ENCODE assay signal across 8 cellular contexts in the genomic region with DNA sequence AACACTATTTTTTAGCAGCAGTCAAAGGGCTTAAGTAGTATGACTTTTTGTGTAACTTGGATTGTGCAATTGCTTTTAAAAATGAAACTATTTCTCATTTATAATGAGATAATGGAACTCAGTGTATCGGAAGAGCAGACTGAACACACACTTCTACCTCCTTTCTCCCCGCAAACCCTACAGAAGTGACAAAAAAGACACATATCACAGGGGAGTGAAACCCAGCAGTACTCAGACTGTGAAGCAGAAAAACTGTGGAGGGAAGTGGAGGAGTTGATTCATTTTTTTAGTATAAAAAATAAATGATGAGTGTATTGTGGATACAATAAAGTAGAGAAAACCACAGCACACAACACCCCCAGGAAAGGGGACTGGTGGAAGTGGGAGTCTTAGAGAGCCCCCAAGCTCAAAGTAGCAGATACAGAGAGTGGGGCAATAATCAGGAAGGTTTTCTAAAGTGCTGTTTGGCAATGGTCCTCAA. TPM values are rescaled to one million over a fixed set of nuclear protein-coding genes. Genes with fewer than 3 reads are reported as not detected.
DNase-seq lines count a peak whose midpoint lies in the region; ATAC-seq and TF ChIP-seq lines count a peak whose summit lies in the region.

No MANE protein-coding gene starts in this region.

- no peak overlapping the region for H2BK20ac ChIP-seq in IMR-90 (ENCODE audit: low read depth, low read length)

- WGBS in IMR-90 (ENCODE audit: extremely low coverage in 2 of 2, insufficient read length in 1 of 2), 2 experiments: no CpG with 5 or more reads among the region's 2 CpGs
- WGBS in neuronal stem cell (ENCODE audit: extremely low coverage in 2 of 2, insufficient read length in 2 of 2, insufficient replicate concordance in 1 of 2), 2 donors: no CpG with 5 or more reads among the region's 2 CpGs

- no peaks in the 10 kb centered on the region for H3K9me1 ChIP-seq in IMR-90 (ENCODE audit: insufficient read depth, low read length)

- DNase-seq in IMR-90: peak; percentile 18
- no peak for DNase-seq in effector memory CD4-positive, alpha-beta T cell
- no peak for DNase-seq in neuronal stem cell (ENCODE audit: low spot score)
- no peak for DNase-seq in Calu3
- DNase-seq in NCI-H1436 treated with DMSO at 0.1 percent for 48 hours (lab: John Stamatoyannopoulos, UW): no peak

- TF ChIP-seq CTCF in IMR-90 (conservative IDR thresholded peaks at IDR 0.05; ENCODE audit: low read depth, low read length): no peak
- TF ChIP-seq CTCF in Calu3 (IDR thresholded peaks at IDR 0.05; ENCODE audit: unreplicated experiment): no peak

- H2AK9ac ChIP-seq in IMR-90 (replicated peaks; ENCODE audit: low read depth, low read length, poor library complexity): no peak overlapping the region

- H3K9ac ChIP-seq in IMR-90 (ENCODE audit: low read depth, low read length) (peak overlapping the region; percentile 56; the same call in 1 of the 2 replicates), skeletal muscle tissue (ENCODE audit: low read depth in 1 of 3, low read length in 3 of 3) (peak overlapping the region in 1 of 3 donors; percentile 11), neuronal stem cell (ENCODE audit: low read depth, low read length, poor library complexity) (no peak overlapping the region)

- H3K56ac ChIP-seq in IMR-90 (ENCODE audit: extremely low read depth, insufficient read depth, low read length): no peak overlapping the region

- H3K4me2 ChIP-seq in IMR-90 (ENCODE audit: low read depth, low read length): peak overlapping the region; percentile 87
- no peak overlapping the region for H3K4me2 ChIP-seq in neuronal stem cell (ENCODE audit: insufficient read depth, low read length, poor library complexity, severe bottlenecking)

- peaks cover 5% of the 10 kb centered on the region for H3K36me3 Mint-ChIP-seq in Calu3 (ENCODE audit: insufficient read depth, unreplicated experiment)

- peaks cover 29% of the 10 kb centered on the region for H3K4me1 Mint-ChIP-seq in Calu3 (ENCODE audit: low read depth, unreplicated experiment)

- H3K23ac ChIP-seq in IMR-90 (ENCODE audit: low read depth, low read length) (peak overlapping the region; percentile 85; the same call in 1 of the 2 replicates), neuronal stem cell (ENCODE audit: low read depth, low read length, poor library complexity) (no peak overlapping the region)

- no peak overlapping the region for H3K27ac Mint-ChIP-seq in Calu3 (ENCODE audit: unreplicated experiment)

- no peak for TF ChIP-seq POLR2A in IMR-90 (IDR thresholded peaks at IDR 0.05; ENCODE audit: low read depth, low read length)

- H4K91ac ChIP-seq in IMR-90 (ENCODE audit: insufficient read depth, low read depth, low read length) (peak overlapping the region; percentile 12; the same call in 1 of the 2 replicates), neuronal stem cell (ENCODE audit: low read depth, low read length, poor library complexity) (no peak overlapping the region)

- H3K36me3 ChIP-seq in IMR-90 (ENCODE audit: control insufficient read depth, insufficient read depth, low read length) (no peaks in the 10 kb centered on the region), skeletal muscle tissue (ENCODE audit: control insufficient read depth in 3 of 3, insufficient read depth in 3 of 3, low read length in 3 of 3) (no peaks in the 10 kb centered on the region), neuronal stem cell (replicated peaks in 1 of 2; ENCODE audit: control insufficient read depth in 2 of 2, insufficient read depth in 2 of 2, low read length in 2 of 2) (peaks cover 0 to 13% of the 10 kb centered on the region in 2 donors)
- no peaks in the 10 kb centered on the region for H3K36me3 ChIP-seq in effector memory CD4-positive, alpha-beta T cell (ENCODE audit: control insufficient read depth, insufficient read depth, low read length)

- ATAC-seq in GM19351 (IDR thresholded peaks at IDR 0.05; ENCODE audit: unreplicated experiment) (peak; percentile 67), IMR-90 (ENCODE audit: low read depth) (no peak), GM21723 (IDR thresholded peaks at IDR 0.05; ENCODE audit: unreplicated experiment) (no peak)

- H2BK5ac ChIP-seq in IMR-90 (ENCODE audit: low read depth, low read length, poor library complexity, severe bottlenecking) (peak overlapping the region; percentile 20), neuronal stem cell (ENCODE audit: low read length) (no peak overlapping the region)

- H3K27me3 Mint-ChIP-seq in Calu3 (ENCODE audit: unreplicated experiment): no peaks in the 10 kb centered on the region

- no peak overlapping the region for H2BK120ac ChIP-seq in IMR-90 (ENCODE audit: low read depth, low read length)
- H2BK120ac ChIP-seq in neuronal stem cell (ENCODE audit: low read depth, low read length): no peak overlapping the region

- BruUV-seq in IMR-90 (replicated peaks; lab: Mats Ljungman, UMichigan): no TSS peak
- no TSS peak for BruUV-seq in Calu3 (replicated peaks; lab: Mats Ljungman, UMichigan)

- no peaks in the 10 kb centered on the region for H3K27me3 ChIP-seq in IMR-90 (ENCODE audit: control insufficient read depth, insufficient read depth, low read length)
- H3K27me3 ChIP-seq in effector memory CD4-positive, alpha-beta T cell (replicated peaks; ENCODE audit: control insufficient read depth, insufficient read depth, low read length, poor library complexity, severe bottlenecking): no peaks in the 10 kb centered on the region
- no peaks in the 10 kb centered on the region for H3K27me3 ChIP-seq in skeletal muscle tissue (ENCODE audit: control insufficient read depth in 3 of 3, insufficient read depth in 3 of 3, low read length in 3 of 3)
- H3K27me3 ChIP-seq in neuronal stem cell (ENCODE audit: control insufficient read depth in 3 of 3, insufficient read depth in 3 of 3, low read depth in 1 of 3, low read length in 3 of 3): no peaks in the 10 kb centered on the region

- POLR2A ChIA-PET in IMR-90 (lab: Charles Lee; ENCODE audit: unreplicated experiment): no interaction called here

- no peaks in the 10 kb centered on the region for H3K9me3 Mint-ChIP-seq in Calu3 (ENCODE audit: low read depth, unreplicated experiment)

- H3K79me1 ChIP-seq in IMR-90 (ENCODE audit: low read depth in 1 of 2, low read length in 2 of 2) (peaks cover 3 to 23% of the 10 kb centered on the region in 2 experiments; a peak in 2 of 4 replicates), neuronal stem cell (ENCODE audit: low read depth, low read length) (no peaks in the 10 kb centered on the region)

- no peak overlapping the region; the same call in 1 of the 2 replicates for H2AK5ac ChIP-seq in IMR-90 (ENCODE audit: low read depth, low read length)
- no peak overlapping the region for H2AK5ac ChIP-seq in neuronal stem cell (ENCODE audit: low read depth, low read length)

- H4K8ac ChIP-seq in IMR-90 (ENCODE audit: low read depth in 2 of 2, low read length in 2 of 2) (no peak overlapping the region), neuronal stem cell (ENCODE audit: low read depth, low read length) (no peak overlapping the region)

- CTCF ChIA-PET in IMR-90 (lab: Yijun Ruan, JAX) (no interaction called here), Calu3 (lab: Charles Lee) (no interaction called here)

- no peaks in the 10 kb centered on the region for H3K9me3 ChIP-seq in IMR-90 (ENCODE audit: control insufficient read depth, insufficient read depth, low read length)
- H3K9me3 ChIP-seq in effector memory CD4-positive, alpha-beta T cell (ENCODE audit: control insufficient read depth, low read length): no peaks in the 10 kb centered on the region
- H3K9me3 ChIP-seq in skeletal muscle tissue (ENCODE audit: control insufficient read depth in 3 of 3, low read length in 3 of 3): no peaks in the 10 kb centered on the region
- no peaks in the 10 kb centered on the region for H3K9me3 ChIP-seq in neuronal stem cell (replicated peaks in 1 of 2; ENCODE audit: control insufficient read depth in 2 of 2, insufficient read depth in 1 of 2, low read depth in 1 of 2, low read length in 2 of 2)

- no peak for TF ChIP-seq RAD21 in IMR-90 (IDR thresholded peaks at IDR 0.05; ENCODE audit: low read length)

- no peak overlapping the region; the same call in 1 of the 2 replicates for H3K4ac ChIP-seq in IMR-90 (ENCODE audit: low read depth, low read length)
- H3K4ac ChIP-seq in neuronal stem cell (ENCODE audit: low read length): no peak overlapping the region

- H2AFZ ChIP-seq in IMR-90 (replicated peaks; ENCODE audit: low read length, poor library complexity) (no peak overlapping the region), neuronal stem cell (ENCODE audit: low read length) (no peak overlapping the region)

- H3K4me3 ChIP-seq in IMR-90 (ENCODE audit: insufficient read depth, low read depth, low read length) (no peak overlapping the region), skeletal muscle tissue (ENCODE audit: low read length in 3 of 3) (no peak overlapping the region), neuronal stem cell (ENCODE audit: low read length in 2 of 2) (no peak overlapping the region)
- peak overlapping the region; percentile 18 for H3K4me3 ChIP-seq in effector memory CD4-positive, alpha-beta T cell (ENCODE audit: insufficient read depth, low read depth, low read length, poor library complexity, severe bottlenecking)

- H4K20me1 ChIP-seq in IMR-90 (ENCODE audit: insufficient read depth, low read length): no peaks in the 10 kb centered on the region

- H3K14ac ChIP-seq in IMR-90 (replicated peaks; ENCODE audit: low read depth, low read length) (no peak overlapping the region; the same call in 1 of the 2 replicates), neuronal stem cell (ENCODE audit: low read length) (no peak overlapping the region)

- in situ Hi-C loops in IMR-90 (cut with MboI; ENCODE audit: low sequenced_read_pairs): no loop called here

- H3K18ac ChIP-seq in IMR-90 (ENCODE audit: low read depth, low read length) (peak overlapping the region; percentile 54; the same call in 1 of the 2 replicates), neuronal stem cell (ENCODE audit: low read length) (no peak overlapping the region)

- intact Hi-C loops in IMR-90 (cut with micrococcal nuclease) (no loop called here), Calu3 (cut with micrococcal nuclease; ENCODE audit: unreplicated experiment) (no loop called here)

- peak overlapping the region; percentile 54; the same call in 1 of the 2 replicates for H3K27ac ChIP-seq in IMR-90 (ENCODE audit: insufficient read depth, low read length)
- H3K27ac ChIP-seq in effector memory CD4-positive, alpha-beta T cell (ENCODE audit: insufficient read depth, low read length, poor library complexity, severe bottlenecking): peak overlapping the region; percentile 50
- H3K27ac ChIP-seq in skeletal muscle tissue (ENCODE audit: low read depth, low read length): peak overlapping the region; percentile 48
- no peak overlapping the region for H3K27ac ChIP-seq in neuronal stem cell (replicated peaks; ENCODE audit: low read length)

- H2BK15ac ChIP-seq in IMR-90 (ENCODE audit: low read depth, low read length) (no peak overlapping the region), neuronal stem cell (ENCODE audit: low read length) (no peak overlapping the region)

- dilution Hi-C loops in IMR-90 (cut with HindIII; ENCODE audit: low sequenced_read_pairs, unreplicated experiment): no loop called here

- H4K5ac ChIP-seq in IMR-90 (ENCODE audit: low read depth, low read length): peak overlapping the region; percentile 90; the same call in 1 of the 2 replicates

- H3K4me1 ChIP-seq in IMR-90 (ENCODE audit: control insufficient read depth, insufficient read depth, low read length): peaks cover 5% of the 10 kb centered on the region; the same call in 1 of the 2 replicates
- peaks cover 19% of the 10 kb centered on the region for H3K4me1 ChIP-seq in effector memory CD4-positive, alpha-beta T cell (ENCODE audit: control insufficient read depth, insufficient read depth, low read length, poor library complexity, severe bottlenecking)
- peaks cover 0 to 5% (median 2%) of the 10 kb centered on the region in 3 donors for H3K4me1 ChIP-seq in skeletal muscle tissue (ENCODE audit: control insufficient read depth in 3 of 3, insufficient read depth in 3 of 3, low read length in 3 of 3)
- H3K4me1 ChIP-seq in neuronal stem cell (ENCODE audit: control insufficient read depth in 2 of 2, insufficient read depth in 1 of 2, low read depth in 1 of 2, low read length in 2 of 2): no peaks in the 10 kb centered on the region

- no peak overlapping the region for H3K4me3 Mint-ChIP-seq in Calu3 (ENCODE audit: low read depth, unreplicated experiment)

- H2BK12ac ChIP-seq in neuronal stem cell (ENCODE audit: low read length): no peak overlapping the region

RNA-seq across cellular contexts. Expression of gene LPAR6, which starts 9.7 kb away (rescaled TPM):
- total RNA-seq in IMR-90 (2012; rRNA removed) (1.4 and 4.4 TPM in 2 replicates), skeletal muscle tissue (22.4 TPM), Calu3 (2022) (16.4 TPM in 2 replicates)
- 0.99 and 2.0 TPM in 2 replicates for polyA plus RNA-seq in IMR-90 (2012; rRNA removed)
- 0.14 and 0.45 TPM in 2 replicates for polyA plus RNA-seq in IMR-90 (2012; cell fraction: cytosol; rRNA removed)
- 0.04 and 1.5 TPM in 2 replicates for polyA plus RNA-seq in IMR-90 (2012; cell fraction: nucleus; rRNA removed; ENCODE audit: low replicate concordance)
- polyA plus RNA-seq in neuronal stem cell (2013, experiment 1 of 2): 1.5 TPM
- polyA plus RNA-seq in neuronal stem cell (2013, experiment 2 of 2): 1.6 TPM
